ENCODE assay signal across 17 cellular contexts in the genomic region with DNA sequence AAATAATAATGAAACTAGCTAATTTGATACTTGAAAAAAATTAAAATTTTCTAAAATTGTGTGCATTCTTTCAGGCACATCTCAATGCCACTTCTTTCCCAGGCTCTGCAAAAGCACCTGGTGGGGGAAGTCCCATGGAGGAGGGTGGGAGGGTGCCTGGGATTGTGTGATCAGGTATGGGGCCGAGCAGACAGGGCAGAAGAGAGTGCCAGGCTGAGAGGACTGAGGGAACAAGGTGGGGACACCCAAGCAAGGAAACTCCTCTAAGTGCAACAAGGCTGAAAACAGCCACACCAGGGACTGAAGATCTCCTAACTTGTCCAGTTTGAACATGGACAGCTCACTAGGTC.
"Had no signal": no experiment of that assay in that cellular context is flagged by ENCODE, and none has a peak within 500 bp of the region (broad histone marks: within the 10 kb centered on the region; RNA-seq: fewer than 3 reads in every experiment).

No MANE protein-coding gene starts in this region.

- H3K9me3 ChIP-seq: breast epithelium, tibial artery, vagina had no signal

- ATAC-seq: naive thymus-derived CD4-positive, alpha-beta T cell had no signal

- H3K9ac ChIP-seq: parathyroid adenoma had no signal

- H3K27ac Mint-ChIP-seq: activated T-helper 1 cell treated with anti-CD3 and anti-CD28 coated beads, Interleukin-12 subunit alpha, Interleukin-12 subunit beta, Interleukin-2, Interleukin-4 antibody, amounts not matched to agents 30 ng/mL and 10 ng/mL and 1 ng/mL, durations not matched to agents 14 hours and 24 hours and 36 hours had no signal

- H3K27me3 ChIP-seq: breast epithelium, tibial artery, vagina had no signal

- H2AFZ ChIP-seq: parathyroid adenoma had no signal

- H3K4me1 ChIP-seq: breast epithelium, parathyroid adenoma, vagina had no signal

- H3K27ac ChIP-seq: breast epithelium, parathyroid adenoma, tibial artery, vagina had no signal

- H3K9me3 Mint-ChIP-seq: activated T-helper 1 cell treated with anti-CD3 and anti-CD28 coated beads, Interleukin-12 subunit alpha, Interleukin-12 subunit beta, Interleukin-2, Interleukin-4 antibody, amounts not matched to agents 30 ng/mL and 10 ng/mL and 1 ng/mL, durations not matched to agents 14 hours and 24 hours and 36 hours; naive thymus-derived CD4-positive, alpha-beta T cell had no signal

- H3K79me2 ChIP-seq: parathyroid adenoma had no signal

- H3K27me3 Mint-ChIP-seq: naive thymus-derived CD4-positive, alpha-beta T cell had no signal

- H3K4me3 ChIP-seq: breast epithelium, tibial artery, vagina had no signal

- H3K36me3 ChIP-seq: breast epithelium had no signal

- H3K4me3 Mint-ChIP-seq: activated T-helper 1 cell treated with anti-CD3 and anti-CD28 coated beads, Interleukin-12 subunit alpha, Interleukin-12 subunit beta, Interleukin-2, Interleukin-4 antibody, amounts not matched to agents 30 ng/mL and 10 ng/mL and 1 ng/mL, durations not matched to agents 14 hours and 24 hours and 36 hours; naive thymus-derived CD4-positive, alpha-beta T cell had no signal

- DNase-seq: activated CD4-positive, alpha-beta T cell treated with anti-CD3 and anti-CD28 coated beads, Interleukin-2, amount 50 U/mL, for 1 hour; activated CD4-positive, CD25-positive, alpha-beta regulatory T cell; activated CD8-positive, alpha-beta memory T cell treated with anti-CD3 and anti-CD28 coated beads for 24 hours; anterior cingulate cortex; foreskin fibroblast; glutamatergic neuron; left cardiac atrium; naive thymus-derived CD4-positive, alpha-beta T cell; retina; stimulated activated CD4-positive, alpha-beta T cell treated with anti-CD3 and anti-CD28 coated beads, Interleukin-4, amount 100 ng/mL, for 24 hours; stimulated activated naive CD4-positive, alpha-beta T cell; SW 1271; tibial artery had no signal
